In the genomic region with DNA sequence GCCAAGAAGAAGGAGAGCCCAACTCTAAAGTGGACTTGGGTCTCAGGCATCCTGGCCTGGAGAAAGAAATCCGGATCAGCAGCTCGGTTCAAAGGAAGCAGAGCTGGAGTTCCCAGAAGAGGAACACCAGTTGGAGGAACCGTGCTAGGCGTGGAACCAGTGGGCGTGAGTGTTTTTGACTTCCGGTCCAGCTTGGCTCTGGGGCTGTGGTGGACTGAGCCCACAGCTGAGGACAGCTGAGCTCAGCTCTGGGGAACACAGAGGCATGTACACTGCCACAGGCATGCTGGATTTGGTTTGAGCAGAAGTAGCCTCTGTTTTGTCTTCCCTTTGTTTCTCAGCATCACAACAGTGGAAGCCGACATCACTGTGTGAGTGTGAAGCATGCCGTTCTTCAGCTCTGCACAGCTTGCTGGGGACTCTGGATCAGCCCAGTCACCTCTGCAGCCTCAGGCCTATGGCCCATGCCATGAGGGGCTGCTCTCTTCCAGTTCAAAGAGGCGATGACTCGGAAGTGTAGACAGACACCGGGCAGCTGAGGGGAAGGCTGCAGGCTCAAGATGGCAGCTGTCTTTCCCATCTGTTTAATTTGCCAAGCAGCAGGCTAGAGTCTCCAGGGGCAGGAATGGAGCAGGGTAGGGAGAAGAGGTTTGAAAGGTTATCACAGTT, we compare ENCODE assay signal across 16 cellular contexts.
DNase-seq lines count a peak whose midpoint lies in the region; ATAC-seq and TF ChIP-seq lines count a peak whose summit lies in the region.
"Had no signal": no experiment of that assay in that cellular context is flagged by ENCODE, and none has a peak within 500 bp of the region (broad histone marks: within the 10 kb centered on the region; RNA-seq: fewer than 3 reads in every experiment).

No MANE protein-coding gene starts in this region.

- H3K36me3 ChIP-seq in RWPE2 (ENCODE audit: low read depth) (no peaks in the 10 kb centered on the region), gastroesophageal sphincter (no peaks in the 10 kb centered on the region)
- H3K36me3 ChIP-seq: BLaER1, HAP-1 had no signal

- DNase-seq in RWPE2 (ENCODE audit: low spot score) (no peak), inferior parietal cortex (ENCODE audit: extremely low spot score) (peak; percentile 12), amygdala (lab: John Stamatoyannopoulos, UW) (no peak)
- DNase-seq: CD8-positive, alpha-beta memory T cell; EL; IMR-90; Kasumi-1; NCI-H2029; NCI-H526; SK-N-SH had no signal

- peak; percentile 28; the same call in 1 of the 3 replicates for ATAC-seq in RWPE2 (ENCODE audit: low read depth)
- peak; percentile 53 for ATAC-seq in gastroesophageal sphincter
- no peak for ATAC-seq in HG02759 (IDR thresholded peaks at IDR 0.05; ENCODE audit: unreplicated experiment)
- ATAC-seq in GM21390 (IDR thresholded peaks at IDR 0.05; ENCODE audit: unreplicated experiment) = no peak

- H3K27me3 ChIP-seq in RWPE2 (ENCODE audit: insufficient read depth, poor library complexity, severe bottlenecking) (peaks cover 12% of the 10 kb centered on the region), gastroesophageal sphincter (no peaks in the 10 kb centered on the region)
- H3K27me3 ChIP-seq: BLaER1 had no signal

- no peak for TF ChIP-seq POLR2A in gastroesophageal sphincter (IDR thresholded peaks at IDR 0.05)

- H3K4me1 ChIP-seq in RWPE2 (ENCODE audit: insufficient read depth, poor library complexity, severe bottlenecking) (no peaks in the 10 kb centered on the region), gastroesophageal sphincter (no peaks in the 10 kb centered on the region)
- H3K4me1 ChIP-seq: BLaER1 had no signal

- TF ChIP-seq CTCF in RWPE2 (IDR thresholded peaks at IDR 0.05; ENCODE audit: poor library complexity, severe bottlenecking) (no peak), gastroesophageal sphincter (IDR thresholded peaks at IDR 0.05) (no peak)

- H3K4me3 ChIP-seq in RWPE2 (ENCODE audit: severe bottlenecking) (no peak overlapping the region), gastroesophageal sphincter (no peak overlapping the region)
- H3K4me3 ChIP-seq: BLaER1, HAP-1 had no signal

- H3K9me3 ChIP-seq in RWPE2 (ENCODE audit: severe bottlenecking) (no peaks in the 10 kb centered on the region), gastroesophageal sphincter (no peaks in the 10 kb centered on the region)
- H3K9me3 ChIP-seq: BLaER1, HAP-1, SK-N-SH had no signal

- H3K27ac ChIP-seq in RWPE2 (ENCODE audit: poor library complexity, severe bottlenecking) (no peak overlapping the region), gastroesophageal sphincter (no peak overlapping the region), temporal lobe (ENCODE audit: low read depth, low read length) (peak overlapping the region; percentile 3)
- H3K27ac ChIP-seq: BLaER1 had no signal

- 33 to 56% methylated on average over 4 of the region's 11 CpGs for WGBS in gastroesophageal sphincter (ENCODE audit: low coverage in 1 of 2), 2 donors

- TF ChIP-seq EP300 in gastroesophageal sphincter (IDR thresholded peaks at IDR 0.05) = no peak

Comparison
In these comparisons a context has a peak if more than half of its experiments do, and no peak if none do; other contexts are left out.
1. ATAC-seq: peak in RWPE2 (single experiment) and gastroesophageal sphincter (single experiment); none in HG02759 (single experiment) and GM21390 (single experiment).